Comparison of ENCODE assay signal across 13 cellular contexts in genomic region chr2:120852200-120852815, GRCh38.
"Had no signal": no experiment of that assay in that cellular context is flagged by ENCODE, and none has a peak within 500 bp of the region (broad histone marks: within the 10 kb centered on the region; RNA-seq: fewer than 3 reads in every experiment).

No MANE protein-coding gene starts in this region.

- H3K9me3 Mint-ChIP-seq: activated CD4-positive, alpha-beta memory T cell treated with anti-CD3 and anti-CD28 coated beads, Interleukin-2, amount 10 ng/mL, durations not matched to agents 7 days and 5 days had no signal

- H3K4me3 ChIP-seq: left ventricle myocardium inferior, psoas muscle, testis had no signal

- H3K27me3 ChIP-seq: testis had no signal

- H3K27ac Mint-ChIP-seq: activated CD4-positive, alpha-beta memory T cell treated with anti-CD3 and anti-CD28 coated beads, Interleukin-2, amount 10 ng/mL, durations not matched to agents 7 days and 5 days had no signal

- FAIRE-seq: kidney had no signal

- H3K27ac ChIP-seq: left ventricle myocardium inferior, psoas muscle, testis had no signal

- ATAC-seq: psoas muscle; stimulated activated naive CD8-positive, alpha-beta T cell treated with anti-CD3 and anti-CD28 coated beads, Interleukin-15, amount 100 ng/mL, for 72 hours had no signal

- H3K9me3 ChIP-seq: psoas muscle, testis had no signal

- H3K4me1 ChIP-seq: left ventricle myocardium inferior, psoas muscle had no signal

- H3K27me3 Mint-ChIP-seq: activated CD4-positive, alpha-beta memory T cell treated with anti-CD3 and anti-CD28 coated beads, Interleukin-2, amount 10 ng/mL, durations not matched to agents 7 days and 5 days; stimulated activated naive CD8-positive, alpha-beta T cell treated with anti-CD3 and anti-CD28 coated beads, Interleukin-15, amount 100 ng/mL, for 72 hours had no signal

- H3K36me3 ChIP-seq: left ventricle myocardium inferior had no signal

- H3K4me3 Mint-ChIP-seq: activated CD4-positive, alpha-beta memory T cell treated with anti-CD3 and anti-CD28 coated beads, Interleukin-2, amount 10 ng/mL, durations not matched to agents 7 days and 5 days; stimulated activated naive CD8-positive, alpha-beta T cell treated with anti-CD3 and anti-CD28 coated beads, Interleukin-15, amount 100 ng/mL, for 72 hours had no signal

- DNase-seq: activated CD4-positive, alpha-beta memory T cell treated with anti-CD3 and anti-CD28 coated beads, Interleukin-2, amount 10 ng/mL, durations not matched to agents 7 days and 5 days; activated naive CD4-positive, alpha-beta T cell; activated T-cell treated with anti-CD3 and anti-CD28 coated beads, Interleukin-2, amount 50 U/mL, for 48 hours; cerebellar nuclear complex; dermis blood vessel endothelial cell; erythroblast; kidney; left ventricle myocardium inferior; psoas muscle; stimulated activated CD4-positive, alpha-beta T cell treated with anti-CD3 and anti-CD28 coated beads, Interleukin-15, amount 100 ng/mL, for 24 hours; stimulated activated CD4-positive, alpha-beta T cell treated with anti-CD3 and anti-CD28 coated beads, Interleukin-4, amount 100 ng/mL, for 24 hours; stimulated activated naive CD8-positive, alpha-beta T cell treated with anti-CD3 and anti-CD28 coated beads, Interleukin-15, amount 100 ng/mL, for 72 hours; testis had no signal

- H3K4me1 Mint-ChIP-seq: activated CD4-positive, alpha-beta memory T cell treated with anti-CD3 and anti-CD28 coated beads, Interleukin-2, amount 10 ng/mL, durations not matched to agents 7 days and 5 days; stimulated activated naive CD8-positive, alpha-beta T cell treated with anti-CD3 and anti-CD28 coated beads, Interleukin-15, amount 100 ng/mL, for 72 hours had no signal
